26 cellular contexts compared by ENCODE assay signal in the genomic region with DNA sequence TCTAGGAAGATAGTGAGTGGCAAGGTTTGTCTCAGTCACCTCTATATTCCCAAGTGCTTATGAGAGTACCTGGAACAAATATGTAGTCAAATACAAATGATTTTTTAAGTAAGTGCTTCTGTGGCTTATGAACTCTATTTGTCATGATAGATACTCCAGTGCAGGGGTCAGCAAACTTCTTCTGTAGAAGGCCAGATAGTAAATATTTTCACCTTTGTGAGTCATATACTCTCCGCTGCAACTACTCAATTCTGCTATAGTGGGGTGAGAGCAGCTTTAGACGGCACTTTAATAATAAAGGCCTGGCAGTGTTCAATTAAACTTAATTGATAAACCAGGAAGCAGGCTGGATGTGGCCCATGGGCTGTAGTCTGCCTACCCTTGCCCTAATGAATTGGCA.
"Had no signal": no experiment of that assay in that cellular context is flagged by ENCODE, and none has a peak within 500 bp of the region (broad histone marks: within the 10 kb centered on the region; RNA-seq: fewer than 3 reads in every experiment).

No MANE protein-coding gene starts in this region.

- H3K27ac ChIP-seq: colonic mucosa, esophagus muscularis mucosa, foreskin keratinocyte, gastroesophageal sphincter, left ventricle myocardium inferior, lower lobe of right lung, neutrophil, parathyroid adenoma, prostate gland, right atrium auricular region, sigmoid colon, spleen, testis, tibial artery had no signal

- H3K9me3 ChIP-seq: colonic mucosa, esophagus muscularis mucosa, gastroesophageal sphincter, left ventricle myocardium inferior, lower lobe of right lung, neutrophil, prostate gland, right atrium auricular region, sigmoid colon, spleen, testis, tibial artery had no signal

- H3K4me1 ChIP-seq: colonic mucosa, foreskin keratinocyte, gastroesophageal sphincter, left ventricle myocardium inferior, lower lobe of right lung, parathyroid adenoma, prostate gland, right atrium auricular region, spleen, testis, tibial artery had no signal

- DNase-seq: colonic mucosa; effector CD8-positive, alpha-beta T cell; endodermal cell; foreskin keratinocyte; glutamatergic neuron; kidney; left ventricle myocardium inferior; lower lobe of right lung; naive thymus-derived CD8-positive, alpha-beta T cell; sigmoid colon; spleen; stimulated activated CD4-positive, alpha-beta T cell treated with anti-CD3 and anti-CD28 coated beads, Interleukin-4, amount 100 ng/mL, for 4 hours; stimulated activated naive CD8-positive, alpha-beta T cell treated with anti-CD3 and anti-CD28 coated beads, Interleukin-15, Interleukin-2, amounts not matched to agents 100 U/mL and 50 U/mL, for 24 hours; substantia nigra; testis; tibial artery had no signal

- H3K27me3 ChIP-seq: colonic mucosa, esophagus muscularis mucosa, foreskin keratinocyte, gastroesophageal sphincter, neutrophil, right atrium auricular region, sigmoid colon, spleen, testis, tibial artery had no signal

- H3K27me3 Mint-ChIP-seq: central memory CD8-positive, alpha-beta T cell; dendritic cell treated with granulocyte-macrophage colony-stimulating factor and Interleukin-4, amounts not matched to agents 40 ng/mL and 50 ng/mL, for 4 days; naive thymus-derived CD8-positive, alpha-beta T cell; stimulated activated memory B cell treated with anti-CD40 and anti-IgM and Interleukin-4, amounts not matched to agents 10 μg/mL and 1 μg/mL and 100 μg/mL, for 72 hours; type B pancreatic cell had no signal

- H3K27ac Mint-ChIP-seq: dendritic cell treated with granulocyte-macrophage colony-stimulating factor and Interleukin-4, amounts not matched to agents 40 ng/mL and 50 ng/mL, for 4 days; endodermal cell; naive thymus-derived CD8-positive, alpha-beta T cell; stimulated activated memory B cell treated with anti-CD40 and anti-IgM and Interleukin-4, amounts not matched to agents 10 μg/mL and 1 μg/mL and 100 μg/mL, for 72 hours; type B pancreatic cell had no signal

- H3K9me3 Mint-ChIP-seq: central memory CD8-positive, alpha-beta T cell; dendritic cell treated with granulocyte-macrophage colony-stimulating factor and Interleukin-4, amounts not matched to agents 40 ng/mL and 50 ng/mL, for 4 days; endodermal cell; naive thymus-derived CD8-positive, alpha-beta T cell; stimulated activated memory B cell treated with anti-CD40 and anti-IgM and Interleukin-4, amounts not matched to agents 10 μg/mL and 1 μg/mL and 100 μg/mL, for 72 hours; type B pancreatic cell had no signal

- H3K36me3 ChIP-seq: colonic mucosa, lower lobe of right lung, neutrophil, prostate gland had no signal

- H3K4me3 Mint-ChIP-seq: central memory CD8-positive, alpha-beta T cell; dendritic cell treated with granulocyte-macrophage colony-stimulating factor and Interleukin-4, amounts not matched to agents 40 ng/mL and 50 ng/mL, for 4 days; endodermal cell; naive thymus-derived CD8-positive, alpha-beta T cell; stimulated activated memory B cell treated with anti-CD40 and anti-IgM and Interleukin-4, amounts not matched to agents 10 μg/mL and 1 μg/mL and 100 μg/mL, for 72 hours; type B pancreatic cell had no signal

- H3K4me1 Mint-ChIP-seq: central memory CD8-positive, alpha-beta T cell; naive thymus-derived CD8-positive, alpha-beta T cell; stimulated activated memory B cell treated with anti-CD40 and anti-IgM and Interleukin-4, amounts not matched to agents 10 μg/mL and 1 μg/mL and 100 μg/mL, for 72 hours had no signal

- H3K4me3 ChIP-seq: colonic mucosa, esophagus muscularis mucosa, gastroesophageal sphincter, left ventricle myocardium inferior, lower lobe of right lung, prostate gland, right atrium auricular region, sigmoid colon, spleen, testis, tibial artery had no signal

- ATAC-seq: foreskin keratinocyte; gastroesophageal sphincter; lower lobe of right lung; naive thymus-derived CD8-positive, alpha-beta T cell; stimulated activated memory B cell treated with anti-CD40 and anti-IgM and Interleukin-4, amounts not matched to agents 10 μg/mL and 1 μg/mL and 100 μg/mL, for 72 hours; stimulated activated naive CD8-positive, alpha-beta T cell treated with anti-CD3 and anti-CD28 coated beads, Interleukin-15, Interleukin-2, amounts not matched to agents 100 U/mL and 50 U/mL, for 24 hours had no signal
